Comparison of ENCODE assay signal across 11 cellular contexts in the genomic region with DNA sequence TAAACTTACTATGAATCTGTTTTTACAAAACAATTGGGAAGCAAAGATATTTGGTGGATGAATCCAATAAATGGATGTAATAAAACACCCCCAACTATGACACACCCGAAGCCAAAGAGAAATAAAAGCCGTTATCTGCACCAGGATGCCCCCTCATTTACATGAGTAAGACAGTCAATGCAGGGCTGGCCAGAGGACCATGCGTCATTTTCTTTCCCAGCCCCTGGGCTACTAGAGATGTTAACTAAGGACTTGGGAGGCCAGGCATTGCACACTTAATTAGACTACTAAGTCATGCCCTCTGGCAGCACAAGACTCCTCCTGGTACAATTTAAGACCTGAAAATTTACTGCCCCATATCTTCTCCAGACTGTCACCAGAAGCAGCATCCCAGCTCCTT. TPM values are rescaled to one million over a fixed set of nuclear protein-coding genes. Genes with fewer than 3 reads are reported as not detected.
A peak's percentile ranks its signal among the peaks of the same experiment; 100 is the strongest.
DNase-seq lines count a peak whose midpoint lies in the region; ATAC-seq lines count a peak whose summit lies in the region.
"Had no signal": no experiment of that assay in that cellular context is flagged by ENCODE, and none has a peak within 500 bp of the region (broad histone marks: within the 10 kb centered on the region; RNA-seq: fewer than 3 reads in every experiment).

No MANE protein-coding gene starts in this region.

- peaks cover 51% of the 10 kb centered on the region for H3K36me3 ChIP-seq in CD4-positive, alpha-beta memory T cell (ENCODE audit: insufficient read depth, low read length)

- no peak for DNase-seq in CD4-positive, alpha-beta memory T cell
- peak; percentile 75 for DNase-seq in HT1080 (ENCODE audit: low read depth)
- no peak for DNase-seq in central memory CD8-positive, alpha-beta T cell (ENCODE audit: low spot score in 2 of 2)
- no peak for DNase-seq in natural killer cell treated with Interleukin-12 subunit alpha and Interleukin-12 subunit beta and Interleukin-15 and Interleukin-18, amount 100 ng/mL, for 72 hours (ENCODE audit: low spot score)
- DNase-seq in activated effector memory CD4-positive, alpha-beta T cell treated with anti-CD3 and anti-CD28 coated beads, Interleukin-2, amount 50 U/mL, for 16 hours: no peak
- no peak for DNase-seq in NCI-H1436 (lab: John Stamatoyannopoulos, UW)
- no peak for DNase-seq in NCI-H146 (lab: John Stamatoyannopoulos, UW)
- DNase-seq: activated CD4-positive, alpha-beta T cell treated with anti-CD3 and anti-CD28 coated beads, Interleukin-2, amount 50 U/mL, for 48 hours; left cardiac atrium; stimulated activated naive CD4-positive, alpha-beta T cell treated with Interleukin-2 at 50 U/mL for 16 hours had no signal

- CTCF ChIA-PET in CD4-positive, alpha-beta memory T cell (lab: Charles Lee; ENCODE audit: partially characterized antibody): interaction anchor here (5.8 kb wide), 1 partner anchor 15 kb away, joined by 31 read pairs; no protein-coding TSS in a partner anchor

- H3K4me3 Mint-ChIP-seq in CD4-positive, alpha-beta memory T cell: peak overlapping the region; percentile 31 to 99 (median 68)
- peak overlapping the region; percentile 99 for H3K4me3 Mint-ChIP-seq in central memory CD8-positive, alpha-beta T cell
- H3K4me3 Mint-ChIP-seq in natural killer cell treated with Interleukin-12 subunit alpha and Interleukin-12 subunit beta and Interleukin-15 and Interleukin-18, amount 100 ng/mL, for 72 hours: no peak overlapping the region

- peaks cover 46% of the 10 kb centered on the region for H3K4me1 ChIP-seq in CD4-positive, alpha-beta memory T cell (ENCODE audit: insufficient read depth, low read length)

- ATAC-seq in central memory CD8-positive, alpha-beta T cell (replicated peaks; ENCODE audit: extremely low read depth, poor library complexity, severe bottlenecking): no peak
- no peak for ATAC-seq in natural killer cell treated with Interleukin-12 subunit alpha and Interleukin-12 subunit beta and Interleukin-15 and Interleukin-18, amount 100 ng/mL, for 72 hours
- no peak for ATAC-seq in HG03196 (IDR thresholded peaks at IDR 0.05; ENCODE audit: unreplicated experiment)
- ATAC-seq: left cardiac atrium had no signal

- peak overlapping the region in 5 of 7 donors; percentile 44 to 90 (median 60) for H3K27ac Mint-ChIP-seq in CD4-positive, alpha-beta memory T cell
- H3K27ac Mint-ChIP-seq in central memory CD8-positive, alpha-beta T cell (ENCODE audit: low read depth): no peak overlapping the region
- H3K27ac Mint-ChIP-seq in natural killer cell treated with Interleukin-12 subunit alpha and Interleukin-12 subunit beta and Interleukin-15 and Interleukin-18, amount 100 ng/mL, for 72 hours: peak overlapping the region; percentile 50 to 75

- no peak overlapping the region for H3K4me3 ChIP-seq in CD4-positive, alpha-beta memory T cell (ENCODE audit: low read length in 2 of 2)

- POLR2A ChIA-PET in CD4-positive, alpha-beta memory T cell (lab: Charles Lee; ENCODE audit: partially characterized antibody): interaction anchor here (0.9 kb wide), 1 partner anchor 130 kb away, joined by 3 read pairs; no protein-coding TSS in a partner anchor

- H3K27me3 ChIP-seq in CD4-positive, alpha-beta memory T cell (ENCODE audit: insufficient read depth, low read length): no peaks in the 10 kb centered on the region

- no peak overlapping the region for H3K27ac ChIP-seq in CD4-positive, alpha-beta memory T cell (ENCODE audit: low read depth, low read length)

- intact Hi-C loops in CD4-positive, alpha-beta memory T cell (cut with micrococcal nuclease): no loop called here

- H3K36me3 Mint-ChIP-seq in CD4-positive, alpha-beta memory T cell: peaks cover 42 to 66% of the 10 kb centered on the region in 2 donors
- peaks cover 39% of the 10 kb centered on the region for H3K36me3 Mint-ChIP-seq in central memory CD8-positive, alpha-beta T cell (ENCODE audit: insufficient read depth)
- H3K36me3 Mint-ChIP-seq in natural killer cell treated with Interleukin-12 subunit alpha and Interleukin-12 subunit beta and Interleukin-15 and Interleukin-18, amount 100 ng/mL, for 72 hours: peaks cover 19% of the 10 kb centered on the region

- no peaks in the 10 kb centered on the region for H3K9me3 ChIP-seq in CD4-positive, alpha-beta memory T cell (ENCODE audit: control insufficient read depth in 1 of 2, low read length in 2 of 2)

- H3K9me3 Mint-ChIP-seq in CD4-positive, alpha-beta memory T cell: no peaks in the 10 kb centered on the region
- no peaks in the 10 kb centered on the region for H3K9me3 Mint-ChIP-seq in central memory CD8-positive, alpha-beta T cell
- H3K9me3 Mint-ChIP-seq in natural killer cell treated with Interleukin-12 subunit alpha and Interleukin-12 subunit beta and Interleukin-15 and Interleukin-18, amount 100 ng/mL, for 72 hours: no peaks in the 10 kb centered on the region

- H3K27me3 Mint-ChIP-seq in CD4-positive, alpha-beta memory T cell: no peaks in the 10 kb centered on the region
- H3K27me3 Mint-ChIP-seq in central memory CD8-positive, alpha-beta T cell: no peaks in the 10 kb centered on the region
- H3K27me3 Mint-ChIP-seq in natural killer cell treated with Interleukin-12 subunit alpha and Interleukin-12 subunit beta and Interleukin-15 and Interleukin-18, amount 100 ng/mL, for 72 hours: no peaks in the 10 kb centered on the region

- peaks cover 43 to 70% (median 57%) of the 10 kb centered on the region in 4 donors for H3K4me1 Mint-ChIP-seq in CD4-positive, alpha-beta memory T cell
- peaks cover 73% of the 10 kb centered on the region for H3K4me1 Mint-ChIP-seq in central memory CD8-positive, alpha-beta T cell
- H3K4me1 Mint-ChIP-seq in natural killer cell treated with Interleukin-12 subunit alpha and Interleukin-12 subunit beta and Interleukin-15 and Interleukin-18, amount 100 ng/mL, for 72 hours (ENCODE audit: low read depth in 2 of 2): peaks cover 48 to 53% of the 10 kb centered on the region in 2 donors

RNA-seq across cellular contexts. Expression of a gene that starts 3.2 kb away (rescaled TPM):
- 100 to 1,000 TPM; 115 to 126 TPM for total RNA-seq in CD4-positive, alpha-beta memory T cell
- polyA plus RNA-seq in CD4-positive, alpha-beta memory T cell: 10 to 100 TPM; 13.5 to 44.6 TPM
- total RNA-seq in HT1080 (2014; rRNA removed; shearing (Covaris generic)): 33.8 and 39.7 TPM in 2 replicates
- 42.7 and 44.1 TPM in 2 replicates for polyA plus RNA-seq in HT1080 (2015; cell fraction: cytosol; rRNA removed)
- polyA plus RNA-seq in HT1080 (2015; cell fraction: nucleus; rRNA removed): 98.5 and 119 TPM in 2 replicates
- 10 to 100 TPM; 62.1 to 67.6 TPM for total RNA-seq in natural killer cell treated with Interleukin-12 subunit alpha and Interleukin-12 subunit beta and Interleukin-15 and Interleukin-18, amount 100 ng/mL, for 72 hours

RNA-seq across cellular contexts. Expression of a gene that starts 18.0 kb away (rescaled TPM):
- total RNA-seq in CD4-positive, alpha-beta memory T cell: not detected
- not detected for polyA plus RNA-seq in CD4-positive, alpha-beta memory T cell
- total RNA-seq in HT1080 (2014; rRNA removed; shearing (Covaris generic)): not detected in 2 replicates
- not detected in 2 replicates for polyA plus RNA-seq in HT1080 (2015; cell fraction: cytosol; rRNA removed)
- not detected in 2 replicates for polyA plus RNA-seq in HT1080 (2015; cell fraction: nucleus; rRNA removed)
- not detected for total RNA-seq in natural killer cell treated with Interleukin-12 subunit alpha and Interleukin-12 subunit beta and Interleukin-15 and Interleukin-18, amount 100 ng/mL, for 72 hours
- total RNA-seq: left cardiac atrium had no signal

RNA-seq across cellular contexts. Expression of a gene that starts 39.1 kb away (rescaled TPM):
- total RNA-seq in CD4-positive, alpha-beta memory T cell: not detected
- not detected for polyA plus RNA-seq in CD4-positive, alpha-beta memory T cell
- not detected in 2 replicates for total RNA-seq in HT1080 (2014; rRNA removed; shearing (Covaris generic))
- polyA plus RNA-seq in HT1080 (2015; cell fraction: cytosol; rRNA removed): 0.05 TPM in 1 of 2 replicates, not detected in the other
- not detected in 2 replicates for polyA plus RNA-seq in HT1080 (2015; cell fraction: nucleus; rRNA removed)
- not detected for total RNA-seq in natural killer cell treated with Interleukin-12 subunit alpha and Interleukin-12 subunit beta and Interleukin-15 and Interleukin-18, amount 100 ng/mL, for 72 hours
